ENCODE assay signal across 1 cellular context in genomic region chr1:53238197-53239155, GRCh38.
TF ChIP-seq lines count a peak whose summit lies in the region.

Gene MAGOH (minus strand): TSS chr1:53238518. CDS start chr1:53238448, 70 bp downstream.

TF ChIP-seq in HepG2, 621 proteins besides CTCF, POLR2A, EP300 and RAD21 (continued from another document and continues in another):
- TF ChIP-seq ZNF280B (CRISPR knock-in tag; IDR thresholded peaks at IDR 0.05; ENCODE audit: borderline replicate concordance): peak; percentile 85; the same call in 1 of the 2 replicates
- TF ChIP-seq, protein P1, sequence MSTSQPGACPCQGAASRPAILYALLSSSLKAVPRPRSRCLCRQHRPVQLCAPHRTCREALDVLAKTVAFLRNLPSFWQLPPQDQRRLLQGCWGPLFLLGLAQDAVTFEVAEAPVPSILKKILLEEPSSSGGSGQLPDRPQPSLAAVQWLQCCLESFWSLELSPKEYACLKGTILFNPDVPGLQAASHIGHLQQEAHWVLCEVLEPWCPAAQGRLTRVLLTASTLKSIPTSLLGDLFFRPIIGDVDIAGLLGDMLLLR (CRISPR knock-in tag; IDR thresholded peaks at IDR 0.05): peak; percentile 87
- peak; percentile 76 for TF ChIP-seq DMAP1 (CRISPR knock-in tag; IDR thresholded peaks at IDR 0.05)
- TF ChIP-seq U2AF1 (optimal IDR thresholded peaks at IDR 0.05; ENCODE audit: low read depth, low read length): peak; percentile 88
- no peak for TF ChIP-seq ZNF839 (CRISPR knock-in tag; IDR thresholded peaks at IDR 0.05; ENCODE audit: borderline replicate concordance)
- no peak for TF ChIP-seq KLF12 (CRISPR knock-in tag; IDR thresholded peaks at IDR 0.05; ENCODE audit: borderline replicate concordance)
- TF ChIP-seq ZSCAN22 (CRISPR knock-in tag; IDR thresholded peaks at IDR 0.05): no peak; the same call in 1 of the 2 replicates
- TF ChIP-seq, protein P2, sequence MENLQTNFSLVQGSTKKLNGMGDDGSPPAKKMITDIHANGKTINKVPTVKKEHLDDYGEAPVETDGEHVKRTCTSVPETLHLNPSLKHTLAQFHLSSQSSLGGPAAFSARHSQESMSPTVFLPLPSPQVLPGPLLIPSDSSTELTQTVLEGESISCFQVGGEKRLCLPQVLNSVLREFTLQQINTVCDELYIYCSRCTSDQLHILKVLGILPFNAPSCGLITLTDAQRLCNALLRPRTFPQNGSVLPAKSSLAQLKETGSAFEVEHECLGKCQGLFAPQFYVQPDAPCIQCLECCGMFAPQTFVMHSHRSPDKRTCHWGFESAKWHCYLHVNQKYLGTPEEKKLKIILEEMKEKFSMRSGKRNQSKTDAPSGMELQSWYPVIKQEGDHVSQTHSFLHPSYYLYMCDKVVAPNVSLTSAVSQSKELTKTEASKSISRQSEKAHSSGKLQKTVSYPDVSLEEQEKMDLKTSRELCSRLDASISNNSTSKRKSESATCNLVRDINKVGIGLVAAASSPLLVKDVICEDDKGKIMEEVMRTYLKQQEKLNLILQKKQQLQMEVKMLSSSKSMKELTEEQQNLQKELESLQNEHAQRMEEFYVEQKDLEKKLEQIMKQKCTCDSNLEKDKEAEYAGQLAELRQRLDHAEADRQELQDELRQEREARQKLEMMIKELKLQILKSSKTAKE (CRISPR knock-in tag; IDR thresholded peaks at IDR 0.05; ENCODE audit: borderline replicate concordance): no peak
- no peak for TF ChIP-seq NFE2 (CRISPR knock-in tag; IDR thresholded peaks at IDR 0.05)
- TF ChIP-seq ZNF724P (CRISPR knock-in tag; IDR thresholded peaks at IDR 0.05; ENCODE audit: borderline replicate concordance): peak; percentile 91; the same call in 1 of the 2 replicates
- no peak for TF ChIP-seq NPAS2 (CRISPR knock-in tag; IDR thresholded peaks at IDR 0.05; ENCODE audit: borderline replicate concordance)
- TF ChIP-seq ZBTB25 (CRISPR knock-in tag; IDR thresholded peaks at IDR 0.05): peak; percentile 45; the same call in 1 of the 2 replicates
- no peak for TF ChIP-seq STAG1 (CRISPR knock-in tag; IDR thresholded peaks at IDR 0.05)
- peak; percentile 85 for TF ChIP-seq ZNF441 (CRISPR knock-in tag; IDR thresholded peaks at IDR 0.05; ENCODE audit: borderline replicate concordance)
- peak; percentile 65; the same call in 1 of the 2 replicates for TF ChIP-seq ZNF792 (CRISPR knock-in tag; IDR thresholded peaks at IDR 0.05)
- TF ChIP-seq TAF1 (CRISPR knock-in tag; IDR thresholded peaks at IDR 0.05): peak; percentile 79
- peak; percentile 22; the same call in 1 of the 2 replicates for TF ChIP-seq HOXA5 (CRISPR knock-in tag; IDR thresholded peaks at IDR 0.05)
- TF ChIP-seq KDM3A (CRISPR knock-in tag; IDR thresholded peaks at IDR 0.05; ENCODE audit: low read depth): peak; percentile 75; the same call in 1 of the 2 replicates
- TF ChIP-seq GFI1 (CRISPR knock-in tag; IDR thresholded peaks at IDR 0.05; ENCODE audit: borderline replicate concordance): no peak
- TF ChIP-seq AGO2 (optimal IDR thresholded peaks at IDR 0.05; ENCODE audit: low read depth, low read length): peak; percentile 73
- no peak for TF ChIP-seq HHEX (CRISPR knock-in tag; IDR thresholded peaks at IDR 0.05)
- TF ChIP-seq ZSCAN5A (CRISPR knock-in tag; IDR thresholded peaks at IDR 0.05; ENCODE audit: borderline replicate concordance): 0 out of 2 replicates have a peak, but pooled peaks have one; percentile 42
- TF ChIP-seq ATAD3A (CRISPR knock-in tag; IDR thresholded peaks at IDR 0.05): no peak
- peak; percentile 69; the same call in 1 of the 2 replicates for TF ChIP-seq HINFP (CRISPR knock-in tag; IDR thresholded peaks at IDR 0.05; ENCODE audit: low read depth)
- peak; percentile 13; the same call in 1 of the 2 replicates for TF ChIP-seq ZNF891 (CRISPR knock-in tag; IDR thresholded peaks at IDR 0.05)
- peak; percentile 64; the same call in 1 of the 2 replicates for TF ChIP-seq ZNF746 (CRISPR knock-in tag; IDR thresholded peaks at IDR 0.05)
- TF ChIP-seq ETS1 (CRISPR knock-in tag; IDR thresholded peaks at IDR 0.05): peak; percentile 76; the same call in 1 of the 2 replicates
- TF ChIP-seq NAIF1 (CRISPR knock-in tag; IDR thresholded peaks at IDR 0.05; ENCODE audit: borderline replicate concordance): no peak
- 0 out of 2 replicates have a peak, but pooled peaks have one; percentile 16 for TF ChIP-seq NR1H2 (CRISPR knock-in tag; IDR thresholded peaks at IDR 0.05; ENCODE audit: borderline replicate concordance, low read depth)
- TF ChIP-seq FOXC1 (CRISPR knock-in tag; IDR thresholded peaks at IDR 0.05; ENCODE audit: borderline replicate concordance): no peak; the same call in none of the 2 replicates
- TF ChIP-seq EHMT2 (IDR thresholded peaks at IDR 0.05; ENCODE audit: borderline replicate concordance, low read depth, low read length): no peak
- no peak for TF ChIP-seq TBX3 (IDR thresholded peaks at IDR 0.05; ENCODE audit: borderline replicate concordance)
- TF ChIP-seq KDM5B (CRISPR knock-in tag; IDR thresholded peaks at IDR 0.05; ENCODE audit: borderline replicate concordance): peak; percentile 96
- peak; percentile 60; the same call in 1 of the 2 replicates for TF ChIP-seq ZNF609 (CRISPR knock-in tag; IDR thresholded peaks at IDR 0.05; ENCODE audit: borderline replicate concordance)
- TF ChIP-seq, protein P3, sequence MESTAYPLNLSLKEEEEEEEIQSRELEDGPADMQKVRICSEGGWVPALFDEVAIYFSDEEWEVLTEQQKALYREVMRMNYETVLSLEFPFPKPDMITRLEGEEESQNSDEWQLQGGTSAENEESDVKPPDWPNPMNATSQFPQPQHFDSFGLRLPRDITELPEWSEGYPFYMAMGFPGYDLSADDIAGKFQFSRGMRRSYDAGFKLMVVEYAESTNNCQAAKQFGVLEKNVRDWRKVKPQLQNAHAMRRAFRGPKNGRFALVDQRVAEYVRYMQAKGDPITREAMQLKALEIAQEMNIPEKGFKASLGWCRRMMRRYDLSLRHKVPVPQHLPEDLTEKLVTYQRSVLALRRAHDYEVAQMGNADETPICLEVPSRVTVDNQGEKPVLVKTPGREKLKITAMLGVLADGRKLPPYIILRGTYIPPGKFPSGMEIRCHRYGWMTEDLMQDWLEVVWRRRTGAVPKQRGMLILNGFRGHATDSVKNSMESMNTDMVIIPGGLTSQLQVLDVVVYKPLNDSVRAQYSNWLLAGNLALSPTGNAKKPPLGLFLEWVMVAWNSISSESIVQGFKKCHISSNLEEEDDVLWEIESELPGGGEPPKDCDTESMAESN (CRISPR knock-in tag; conservative IDR thresholded peaks at IDR 0.05): peak; percentile 95
- TF ChIP-seq, protein P4, sequence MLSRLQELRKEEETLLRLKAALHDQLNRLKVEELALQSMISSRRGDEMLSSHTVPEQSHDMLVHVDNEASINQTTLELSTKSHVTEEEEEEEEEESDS (CRISPR knock-in tag; IDR thresholded peaks at IDR 0.05; ENCODE audit: borderline replicate concordance): no peak
- peak; percentile 76 for TF ChIP-seq XRCC5 (optimal IDR thresholded peaks at IDR 0.05; ENCODE audit: low read length)
- peak; percentile 21; the same call in 1 of the 2 replicates for TF ChIP-seq ZNF101 (CRISPR knock-in tag; IDR thresholded peaks at IDR 0.05; ENCODE audit: borderline replicate concordance, low read depth)
- TF ChIP-seq ZBTB3 (CRISPR knock-in tag; IDR thresholded peaks at IDR 0.05; ENCODE audit: borderline replicate concordance, low read depth): no peak
